Comparison of ENCODE assay signal across 8 cellular contexts in the genomic region with DNA sequence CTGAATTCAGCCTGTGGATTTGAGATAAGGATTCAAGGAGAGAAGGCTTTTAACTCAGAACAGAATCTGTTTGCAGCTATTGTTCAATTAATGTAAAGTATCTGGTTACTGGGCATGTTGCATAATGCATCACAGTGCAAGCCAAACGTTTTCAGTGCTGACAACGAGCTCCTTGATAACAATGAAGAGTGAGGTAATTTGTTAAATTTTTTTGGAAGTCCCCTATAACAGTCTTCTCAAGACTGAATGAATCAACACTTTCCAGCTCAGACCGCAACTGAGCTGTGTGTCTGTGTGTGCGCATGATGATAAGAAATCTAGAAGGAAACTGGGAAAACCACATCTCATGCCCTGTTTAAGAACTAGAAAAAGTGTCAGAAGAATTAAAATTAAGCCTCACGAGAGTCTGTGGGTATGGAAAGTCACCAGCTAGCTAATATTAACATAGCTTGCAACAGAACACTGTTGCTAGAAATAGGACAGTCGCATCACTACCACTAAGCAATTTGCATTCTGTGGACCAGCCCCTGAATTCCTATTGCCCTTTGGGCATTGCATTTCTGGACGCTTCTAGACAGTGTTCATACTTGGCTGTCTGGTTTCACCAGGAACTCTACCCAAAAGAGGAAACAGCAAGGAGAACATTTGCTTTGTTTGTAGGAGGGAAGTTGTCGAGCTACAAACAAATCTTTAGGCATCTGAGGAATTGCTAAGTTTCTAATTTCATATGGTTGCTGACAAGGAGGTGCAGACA. TPM values are rescaled to one million over a fixed set of nuclear protein-coding genes. Genes with fewer than 3 reads are reported as not detected.
DNase-seq lines count a peak whose midpoint lies in the region; ATAC-seq and TF ChIP-seq lines count a peak whose summit lies in the region.

No MANE protein-coding gene starts in this region.

- H3K9me3 Mint-ChIP-seq in T-helper 1 cell treated with Interleukin-12 subunit alpha and Interleukin-12 subunit beta and Interleukin-4 antibody, amounts not matched to agents 30 μg/mL and 1 μg/mL, for 36 hours, result no peaks in the 10 kb centered on the region
- H3K9me3 Mint-ChIP-seq in central memory CD8-positive, alpha-beta T cell, result no peaks in the 10 kb centered on the region
- no peaks in the 10 kb centered on the region for H3K9me3 Mint-ChIP-seq in natural killer cell treated with Interleukin-12 subunit alpha and Interleukin-12 subunit beta and Interleukin-15 and Interleukin-18, amount 100 ng/mL, for 72 hours

- H3K36me3 ChIP-seq in KMS-11 (ENCODE audit: insufficient read depth) (no peaks in the 10 kb centered on the region), vagina (no peaks in the 10 kb centered on the region)

- H3K4me1 ChIP-seq in KMS-11 (ENCODE audit: low read depth, poor library complexity, severe bottlenecking) (peaks cover 61% of the 10 kb centered on the region), vagina (peaks cover 23% of the 10 kb centered on the region)

- peak overlapping the region; percentile 6 for H3K4me3 Mint-ChIP-seq in T-helper 1 cell treated with Interleukin-12 subunit alpha and Interleukin-12 subunit beta and Interleukin-4 antibody, amounts not matched to agents 30 μg/mL and 1 μg/mL, for 36 hours
- H3K4me3 Mint-ChIP-seq in central memory CD8-positive, alpha-beta T cell, result peak overlapping the region; percentile 20
- peak overlapping the region; percentile 69 for H3K4me3 Mint-ChIP-seq in natural killer cell treated with Interleukin-12 subunit alpha and Interleukin-12 subunit beta and Interleukin-15 and Interleukin-18, amount 100 ng/mL, for 72 hours

- ATAC-seq in GM21576 (IDR thresholded peaks at IDR 0.05; ENCODE audit: unreplicated experiment), result peak; percentile 70
- ATAC-seq in central memory CD8-positive, alpha-beta T cell (replicated peaks; ENCODE audit: extremely low read depth, poor library complexity, severe bottlenecking), result peak; percentile 79
- ATAC-seq in natural killer cell treated with Interleukin-12 subunit alpha and Interleukin-12 subunit beta and Interleukin-15 and Interleukin-18, amount 100 ng/mL, for 72 hours, result peak; percentile 95 to 96

- peaks cover 4% of the 10 kb centered on the region; the same call in 1 of the 2 replicates for H4K20me1 ChIP-seq in KMS-11 (ENCODE audit: insufficient read depth)

- DNase-seq in GDM1 (lab: John Stamatoyannopoulos, UW) (peak; percentile 91), vagina (ENCODE audit: extremely low spot score in 2 of 2) (no peak), GM19238 (ENCODE audit: insufficient read length, low spot score) (no peak)
- no peak for DNase-seq in central memory CD8-positive, alpha-beta T cell (ENCODE audit: low spot score in 2 of 2)
- DNase-seq in natural killer cell treated with Interleukin-12 subunit alpha and Interleukin-12 subunit beta and Interleukin-15 and Interleukin-18, amount 100 ng/mL, for 72 hours (ENCODE audit: low spot score), result peak; percentile 76

- H3K27ac Mint-ChIP-seq in T-helper 1 cell treated with Interleukin-12 subunit alpha and Interleukin-12 subunit beta and Interleukin-4 antibody, amounts not matched to agents 30 μg/mL and 1 μg/mL, for 36 hours, result peak overlapping the region; percentile 68
- H3K27ac Mint-ChIP-seq in central memory CD8-positive, alpha-beta T cell (ENCODE audit: low read depth), result peak overlapping the region; percentile 63
- H3K27ac Mint-ChIP-seq in natural killer cell treated with Interleukin-12 subunit alpha and Interleukin-12 subunit beta and Interleukin-15 and Interleukin-18, amount 100 ng/mL, for 72 hours, result peak overlapping the region; percentile 57 to 79

- no peaks in the 10 kb centered on the region for H3K36me3 Mint-ChIP-seq in T-helper 1 cell treated with Interleukin-12 subunit alpha and Interleukin-12 subunit beta and Interleukin-4 antibody, amounts not matched to agents 30 μg/mL and 1 μg/mL, for 36 hours (ENCODE audit: low read depth)
- no peaks in the 10 kb centered on the region for H3K36me3 Mint-ChIP-seq in central memory CD8-positive, alpha-beta T cell (ENCODE audit: insufficient read depth)
- H3K36me3 Mint-ChIP-seq in natural killer cell treated with Interleukin-12 subunit alpha and Interleukin-12 subunit beta and Interleukin-15 and Interleukin-18, amount 100 ng/mL, for 72 hours, result no peaks in the 10 kb centered on the region

- no peaks in the 10 kb centered on the region for H3K9me3 ChIP-seq in vagina

- no peak for TF ChIP-seq CTCF in KMS-11 (conservative IDR thresholded peaks at IDR 0.05; ENCODE audit: low read depth, low read length)
- no peak for TF ChIP-seq CTCF in vagina (IDR thresholded peaks at IDR 0.05)

- no peak overlapping the region for H2AFZ ChIP-seq in KMS-11 (ENCODE audit: low read depth)

- intact Hi-C loops in vagina (cut with DNase I), result no loop called here

- peaks cover 33% of the 10 kb centered on the region for H3K4me1 Mint-ChIP-seq in T-helper 1 cell treated with Interleukin-12 subunit alpha and Interleukin-12 subunit beta and Interleukin-4 antibody, amounts not matched to agents 30 μg/mL and 1 μg/mL, for 36 hours (ENCODE audit: low read depth)
- H3K4me1 Mint-ChIP-seq in central memory CD8-positive, alpha-beta T cell, result peaks cover 13% of the 10 kb centered on the region
- peaks cover 13 to 26% of the 10 kb centered on the region in 2 donors for H3K4me1 Mint-ChIP-seq in natural killer cell treated with Interleukin-12 subunit alpha and Interleukin-12 subunit beta and Interleukin-15 and Interleukin-18, amount 100 ng/mL, for 72 hours (ENCODE audit: low read depth in 2 of 2)

- peak overlapping the region; percentile 97 for H3K9ac ChIP-seq in KMS-11

- no peaks in the 10 kb centered on the region for H3K27me3 ChIP-seq in KMS-11 (ENCODE audit: insufficient read depth, low read depth)
- no peaks in the 10 kb centered on the region for H3K27me3 ChIP-seq in vagina

- no peak for TF ChIP-seq POLR2A in vagina (IDR thresholded peaks at IDR 0.05)

- H3K27ac ChIP-seq in KMS-11, result peak overlapping the region; percentile 98
- peak overlapping the region; percentile 10 for H3K27ac ChIP-seq in vagina

- H3K4me3 ChIP-seq in KMS-11 (IDR thresholded peaks at IDR 0.05; ENCODE audit: insufficient read depth, low read depth, low read length) (peak overlapping the region; percentile 59), vagina (no peak overlapping the region)

- H3K79me2 ChIP-seq in KMS-11 (ENCODE audit: insufficient read depth, low read depth), result peaks cover 48% of the 10 kb centered on the region

- peak overlapping the region; percentile 91 for H3K4me2 ChIP-seq in KMS-11

- H3K27me3 Mint-ChIP-seq in T-helper 1 cell treated with Interleukin-12 subunit alpha and Interleukin-12 subunit beta and Interleukin-4 antibody, amounts not matched to agents 30 μg/mL and 1 μg/mL, for 36 hours (ENCODE audit: low read depth), result peaks cover 21% of the 10 kb centered on the region
- no peaks in the 10 kb centered on the region for H3K27me3 Mint-ChIP-seq in central memory CD8-positive, alpha-beta T cell
- peaks cover 15 to 18% of the 10 kb centered on the region in 2 donors for H3K27me3 Mint-ChIP-seq in natural killer cell treated with Interleukin-12 subunit alpha and Interleukin-12 subunit beta and Interleukin-15 and Interleukin-18, amount 100 ng/mL, for 72 hours

RNA-seq across cellular contexts. Expression of a gene that starts 43.7 kb away (rescaled TPM):
- 100 to 1,000 TPM; 100 to 109 TPM for total RNA-seq in natural killer cell treated with Interleukin-12 subunit alpha and Interleukin-12 subunit beta and Interleukin-15 and Interleukin-18, amount 100 ng/mL, for 72 hours
- total RNA-seq in vagina, result 34.1 TPM

Comparison
In these comparisons a context has a peak if more than half of its experiments do, and no peak if none do; other contexts are left out.
1. DNase-seq: peak in GDM1 (single experiment) and natural killer cell treated with Interleukin-12 subunit alpha and Interleukin-12 subunit beta and Interleukin-15 and Interleukin-18, amount 100 ng/mL, for 72 hours (single experiment); none in central memory CD8-positive, alpha-beta T cell (0 of 2), vagina (0 of 2) and GM19238 (single experiment).
2. H3K4me3 Mint-ChIP-seq: peak in every context shown above with its lines; median percentile 69 in natural killer cell treated with Interleukin-12 subunit alpha and Interleukin-12 subunit beta and Interleukin-15 and Interleukin-18, amount 100 ng/mL, for 72 hours; 20 in central memory CD8-positive, alpha-beta T cell; 6 in T-helper 1 cell treated with Interleukin-12 subunit alpha and Interleukin-12 subunit beta and Interleukin-4 antibody, amounts not matched to agents 30 μg/mL and 1 μg/mL, for 36 hours.
3. Peak in every context shown above with its lines, with median percentiles within 50 percentile points of each other: ATAC-seq and H3K27ac Mint-ChIP-seq.